24 cellular contexts compared by ENCODE assay signal in the genomic region with DNA sequence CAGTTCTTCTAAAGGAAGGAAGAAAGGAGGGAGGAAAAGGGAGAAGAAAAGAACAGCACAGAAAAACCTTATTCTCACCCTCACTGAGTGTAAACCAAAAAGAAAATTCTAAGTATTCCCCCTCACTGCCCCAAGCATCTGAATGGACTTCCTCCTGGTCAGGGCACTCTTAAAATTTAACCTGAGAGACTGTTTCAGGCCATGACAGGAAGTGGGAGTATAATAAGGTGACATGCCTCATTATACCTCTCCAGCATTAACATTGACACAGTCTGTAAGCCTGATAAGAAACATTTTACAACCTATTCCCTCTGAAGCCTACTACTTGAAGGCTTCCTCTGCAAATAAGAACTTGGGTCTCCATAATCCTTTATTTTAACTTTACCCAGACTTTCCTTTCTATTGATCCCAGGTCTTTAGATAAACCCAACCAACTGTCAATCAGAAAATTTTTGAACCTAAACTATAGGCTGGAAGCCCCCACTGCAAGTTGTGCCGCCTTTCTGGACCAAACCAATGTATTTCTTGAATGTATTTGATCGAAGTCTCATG. TPM values are rescaled to one million over a fixed set of nuclear protein-coding genes. Genes with fewer than 3 reads are reported as not detected.
DNase-seq lines count a peak whose midpoint lies in the region; ATAC-seq, FAIRE-seq and TF ChIP-seq lines count a peak whose summit lies in the region.
"Had no signal": no experiment of that assay in that cellular context is flagged by ENCODE, and none has a peak within 500 bp of the region (broad histone marks: within the 10 kb centered on the region; RNA-seq: fewer than 3 reads in every experiment).

No MANE protein-coding gene starts in this region.

- H3K36me3 ChIP-seq in HUES48 (ENCODE audit: control insufficient read depth, insufficient read depth, low read length) (no peaks in the 10 kb centered on the region), lung (ENCODE audit: control insufficient read depth in 2 of 2, insufficient read depth in 2 of 2, low read length in 2 of 2) (no peaks in the 10 kb centered on the region), WERI-Rb-1 (no peaks in the 10 kb centered on the region)
- H3K36me3 ChIP-seq: SJSA1, vagina had no signal

- H3K27me3 Mint-ChIP-seq in activated CD4-positive, alpha-beta memory T cell treated with anti-CD3 and anti-CD28 coated beads, Interleukin-2, amount 10 ng/mL, durations not matched to agents 7 days and 5 days, result peaks cover 20% of the 10 kb centered on the region
- H3K27me3 Mint-ChIP-seq: CD4-positive, alpha-beta T cell had no signal

- no peaks in the 10 kb centered on the region for H3K4me1 Mint-ChIP-seq in activated CD4-positive, alpha-beta memory T cell treated with anti-CD3 and anti-CD28 coated beads, Interleukin-2, amount 10 ng/mL, durations not matched to agents 7 days and 5 days
- H3K4me1 Mint-ChIP-seq: activated B cell treated with CpG ODN at 0.5 μM for 24 hours had no signal

- 90 to 93% methylated on average over 2 of the region's 2 CpGs for WGBS in lung, 2 donors

- TF ChIP-seq CTCF in lung (IDR thresholded peaks at IDR 0.05; ENCODE audit: control extremely low read depth, extremely low read depth), result no peak
- no peak for TF ChIP-seq CTCF in WERI-Rb-1 (IDR thresholded peaks at IDR 0.05; ENCODE audit: low read depth, low read length)

- H3K27ac ChIP-seq in HUES48 (ENCODE audit: low read depth, low read length) (peak overlapping the region; percentile 71), lung (ENCODE audit: low read depth in 1 of 2, low read length in 1 of 2) (peak overlapping the region; percentile 2 to 42), WERI-Rb-1 (no peak overlapping the region)
- H3K27ac ChIP-seq: PC-9, SJSA1, vagina had no signal

- CTCF ChIA-PET in activated CD4-positive, alpha-beta memory T cell treated with anti-CD3 and anti-CD28 coated beads, Interleukin-2, amount 10 ng/mL, durations not matched to agents 7 days and 5 days (lab: Charles Lee), result no interaction called here

- no peak overlapping the region for H3K9ac ChIP-seq in HUES48 (ENCODE audit: low read depth, low read length)

- ATAC-seq in GM21423 (IDR thresholded peaks at IDR 0.05; ENCODE audit: unreplicated experiment) (peak; percentile 57), lung (ENCODE audit: insufficient read depth, low FRiP score) (no peak)

- no peak overlapping the region for H3K27ac Mint-ChIP-seq in activated CD4-positive, alpha-beta memory T cell treated with anti-CD3 and anti-CD28 coated beads, Interleukin-2, amount 10 ng/mL, durations not matched to agents 7 days and 5 days
- H3K27ac Mint-ChIP-seq: activated B cell treated with CpG ODN at 0.5 μM for 24 hours; CD4-positive, alpha-beta T cell; IgD-negative memory B cell had no signal

- FAIRE-seq in GM18507 (lab: Jason Lieb, UNC), result peak; percentile 89

- no peaks in the 10 kb centered on the region for H3K36me3 Mint-ChIP-seq in activated CD4-positive, alpha-beta memory T cell treated with anti-CD3 and anti-CD28 coated beads, Interleukin-2, amount 10 ng/mL, durations not matched to agents 7 days and 5 days (ENCODE audit: low read depth)

- H3K9me3 ChIP-seq in HUES48 (ENCODE audit: control insufficient read depth, insufficient read depth, low read length) (no peaks in the 10 kb centered on the region), lung (ENCODE audit: control insufficient read depth in 2 of 2, insufficient read depth in 1 of 2, low read length in 1 of 2) (peaks cover 0 to 2% of the 10 kb centered on the region in 2 donors), WERI-Rb-1 (ENCODE audit: severe bottlenecking) (no peaks in the 10 kb centered on the region)
- H3K9me3 ChIP-seq: SJSA1, vagina had no signal

- H3K4me3 ChIP-seq in HUES48 (ENCODE audit: low read depth, low read length) (no peak overlapping the region), lung (no peak overlapping the region), WERI-Rb-1 (ENCODE audit: low read depth, low read length) (no peak overlapping the region)
- H3K4me3 ChIP-seq: PC-9, SJSA1, vagina had no signal

- POLR2A ChIA-PET in activated CD4-positive, alpha-beta memory T cell treated with anti-CD3 and anti-CD28 coated beads, Interleukin-2, amount 10 ng/mL, durations not matched to agents 7 days and 5 days (lab: Charles Lee), result no interaction called here

- peaks cover 8% of the 10 kb centered on the region; the same call in 1 of the 2 replicates for H3K27me3 ChIP-seq in HUES48 (ENCODE audit: control insufficient read depth, insufficient read depth, low read length)
- H3K27me3 ChIP-seq in lung (ENCODE audit: control insufficient read depth, insufficient read depth), result no peaks in the 10 kb centered on the region
- no peaks in the 10 kb centered on the region for H3K27me3 ChIP-seq in WERI-Rb-1 (ENCODE audit: insufficient read depth, low read depth, severe bottlenecking)
- H3K27me3 ChIP-seq: SJSA1, vagina had no signal

- no peaks in the 10 kb centered on the region for H3K9me3 Mint-ChIP-seq in activated CD4-positive, alpha-beta memory T cell treated with anti-CD3 and anti-CD28 coated beads, Interleukin-2, amount 10 ng/mL, durations not matched to agents 7 days and 5 days
- H3K9me3 Mint-ChIP-seq: activated B cell treated with CpG ODN at 0.5 μM for 24 hours; CD4-positive, alpha-beta T cell; H9 had no signal

- no peak for DNase-seq in GM18507 (ENCODE audit: extremely low spot score, insufficient read length, low read depth)
- DNase-seq in lung (ENCODE audit: low spot score), result no peak
- DNase-seq in C1 segment of cervical spinal cord (lab: John Stamatoyannopoulos, UW), result no peak
- no peak for DNase-seq in WERI-Rb-1
- no peak for DNase-seq in NCI-H2081 (lab: John Stamatoyannopoulos, UW)
- no peak for DNase-seq in activated CD4-positive, alpha-beta memory T cell treated with anti-CD3 and anti-CD28 coated beads, Interleukin-2, amount 10 ng/mL, durations not matched to agents 7 days and 5 days
- DNase-seq: activated B cell treated with CpG ODN at 0.5 μM for 24 hours; activated effector memory CD4-positive, alpha-beta T cell treated with Interleukin-2 at 50 U/mL for 16 hours; amniotic stem cell; caudate nucleus; CD4-positive, alpha-beta T cell; effector memory CD4-positive, alpha-beta T cell; NCI-H1048; NCI-H2081 treated with DMSO at 0.1 percent for 48 hours; NCI-H774; PC-9; stimulated activated CD4-positive, alpha-beta T cell treated with anti-CD3 and anti-CD28 coated beads, Interleukin-2, amount 100 ng/mL, for 48 hours had no signal

- peaks cover 29% of the 10 kb centered on the region for H3K4me1 ChIP-seq in HUES48 (ENCODE audit: control insufficient read depth, insufficient read depth, low read length)
- H3K4me1 ChIP-seq in lung (ENCODE audit: control insufficient read depth in 2 of 2, insufficient read depth in 2 of 2, low read length in 2 of 2), result peaks cover 0 to 17% of the 10 kb centered on the region in 2 donors

- H3K4me3 Mint-ChIP-seq in activated CD4-positive, alpha-beta memory T cell treated with anti-CD3 and anti-CD28 coated beads, Interleukin-2, amount 10 ng/mL, durations not matched to agents 7 days and 5 days, result no peak overlapping the region
- H3K4me3 Mint-ChIP-seq: activated B cell treated with CpG ODN at 0.5 μM for 24 hours; CD4-positive, alpha-beta T cell; H9; IgD-negative memory B cell had no signal

RNA-seq across cellular contexts. Expression of a gene that starts 41.7 kb away (rescaled TPM):
- total RNA-seq in lung, result 100 to 1,000 TPM in 1 of 2 donors, 10 to 100 TPM in 1; 27.2 to 131 TPM
- 10 to 100 TPM; 27.8 to 57.5 TPM for polyA plus RNA-seq in lung
- not detected for total RNA-seq in activated CD4-positive, alpha-beta memory T cell treated with anti-CD3 and anti-CD28 coated beads, Interleukin-2, amount 10 ng/mL, durations not matched to agents 7 days and 5 days
- total RNA-seq: activated B cell treated with CpG ODN at 0.5 μM for 24 hours; CD4-positive, alpha-beta T cell; T-helper 2 cell treated with Interferon-gamma antibody and Interleukin-4, amounts not matched to agents 100 ng/mL and 5 ng/mL, for 36 hours had no signal
- polyA plus RNA-seq: IgD-negative memory B cell had no signal

Comparison
In these comparisons a context has a peak if more than half of its experiments do, and no peak if none do; other contexts are left out.
1. RNA of a gene that starts 41.7 kb away (total RNA-seq): 27.2 to 131 TPM in lung; not detected in activated CD4-positive, alpha-beta memory T cell treated with anti-CD3 and anti-CD28 coated beads, Interleukin-2, amount 10 ng/mL, durations not matched to agents 7 days and 5 days; every median in the first group is over 10 times any median in the second.